Comparison of ENCODE assay signal across 9 cellular contexts in the genomic region with DNA sequence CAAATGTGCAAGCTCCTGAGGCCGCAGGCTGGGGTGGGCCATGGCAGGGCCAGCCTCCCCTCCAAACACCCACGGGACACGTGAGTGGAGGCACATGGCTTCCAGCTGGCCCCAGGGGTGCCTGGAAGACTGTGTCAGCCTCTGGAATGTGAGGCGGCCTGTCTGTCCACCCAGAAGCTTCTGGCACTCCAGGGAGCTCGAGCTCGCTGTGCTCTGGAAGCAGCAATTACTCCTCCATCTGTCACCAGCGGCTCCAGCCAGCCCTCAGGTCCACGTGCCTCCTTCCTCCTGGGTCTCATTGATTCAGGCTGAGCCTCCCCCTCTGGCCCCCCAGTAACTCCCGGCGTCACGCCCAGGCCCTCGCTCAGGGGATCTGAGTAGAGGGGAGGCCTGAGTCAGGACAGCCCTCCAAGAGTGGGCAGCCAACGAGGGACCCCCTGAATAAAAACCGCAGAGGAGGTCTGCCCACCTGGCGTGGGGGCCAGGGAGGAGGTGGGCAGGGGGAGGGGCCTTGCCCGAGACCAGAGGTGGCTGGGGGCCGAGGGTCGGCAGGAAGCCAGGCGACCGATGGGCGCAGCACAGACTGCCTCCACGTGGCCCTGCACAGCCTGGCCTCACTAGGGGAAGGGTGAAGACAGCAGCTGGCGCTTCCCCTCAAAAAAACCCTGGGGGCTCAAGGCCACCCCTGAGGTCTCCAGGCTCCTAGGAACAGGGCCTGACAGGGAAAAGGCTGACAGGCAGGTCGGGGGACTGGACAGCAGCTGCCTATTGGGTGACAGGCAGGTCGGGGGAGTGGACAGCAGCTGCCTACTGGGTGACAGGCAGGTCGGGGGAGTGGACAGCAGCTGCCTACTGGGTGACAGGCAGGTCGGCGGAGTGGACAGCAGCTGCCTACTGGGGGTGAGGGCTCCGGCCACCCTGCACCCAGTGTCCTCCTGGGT. TPM values are rescaled to one million over a fixed set of nuclear protein-coding genes. Genes with fewer than 3 reads are reported as not detected.
A peak's percentile ranks its signal among the peaks of the same experiment; 100 is the strongest.
DNase-seq lines count a peak whose midpoint lies in the region; TF ChIP-seq lines count a peak whose summit lies in the region.
"Had no signal": no experiment of that assay in that cellular context is flagged by ENCODE, and none has a peak within 500 bp of the region (broad histone marks: within the 10 kb centered on the region; RNA-seq: fewer than 3 reads in every experiment).

No MANE protein-coding gene starts in this region.

- H3K27me3 ChIP-seq in colonic mucosa = no peaks in the 10 kb centered on the region

- no peaks in the 10 kb centered on the region for H3K9me3 ChIP-seq in colonic mucosa

- in situ Hi-C loops in ACHN (cut with HindIII; ENCODE audit: low pct_ligation_motif_present, low pct_unique_long_range_greater_than_20kb, low sequenced_read_pairs) = loop anchor here (25.0 kb wide), 1 partner anchor 89 kb away; the partner anchor contains the start of genes GALNS, PABPN1L and TRAPPC2L

- no peaks in the 10 kb centered on the region for H3K36me3 ChIP-seq in colonic mucosa

- H3K4me1 ChIP-seq in colonic mucosa = peaks cover 34% of the 10 kb centered on the region

- no peak overlapping the region for H3K9ac ChIP-seq in colonic mucosa (ENCODE audit: low read depth in 2 of 2, low read length in 2 of 2)

- peak; percentile 65 for DNase-seq in ACHN
- peak; percentile 75 for DNase-seq in M059J (ENCODE audit: low read depth)
- DNase-seq in colonic mucosa = no peak
- DNase-seq in mucosa of gallbladder (ENCODE audit: low spot score) = peak; percentile 74
- no peak for DNase-seq in GM19240 (ENCODE audit: insufficient read length, low spot score)
- no peak for DNase-seq in NK-92 treated with Interleukin-12 subunit alpha and Interleukin-12 subunit beta, amount 100 ng/mL, for 24 hours (lab: John Stamatoyannopoulos, UW)
- no peak for DNase-seq in stimulated activated CD4-positive, alpha-beta T cell treated with anti-CD3 and anti-CD28 coated beads, Interleukin-4, amount 100 ng/mL, for 1 hour
- no peak for DNase-seq in stimulated activated CD8-positive, alpha-beta memory T cell treated with anti-CD3 and anti-CD28 coated beads, Interleukin-4, amount 100 ng/mL, for 48 hours
- DNase-seq: DND-41 had no signal

- TF ChIP-seq CTCF in colonic mucosa (IDR thresholded peaks at IDR 0.05) = no peak

- H3K4me3 ChIP-seq in colonic mucosa = no peak overlapping the region

- intact Hi-C loops in colonic mucosa (cut with DNase I) = no loop called here

- H3K27ac ChIP-seq in colonic mucosa = peak overlapping the region; percentile 57

RNA-seq across cellular contexts. Expression of gene PIEZO1, which starts 11.9 kb away (rescaled TPM):
- 49.1 and 89.6 TPM in 2 replicates for total RNA-seq in M059J (2014; rRNA removed; shearing (Covaris generic))
- total RNA-seq in colonic mucosa (100 to 1,000 TPM; 104 to 118 TPM), mucosa of gallbladder (108 TPM)

RNA-seq across cellular contexts. Expression of gene CDT1, which starts 30.4 kb away (rescaled TPM):
- 12.8 and 44.4 TPM in 2 replicates for total RNA-seq in M059J (2014; rRNA removed; shearing (Covaris generic))
- total RNA-seq in colonic mucosa (10 to 100 TPM; 14.9 to 71.7 TPM), mucosa of gallbladder (3.2 TPM)

RNA-seq across cellular contexts. Expression of gene APRT, which starts 38.6 kb away (rescaled TPM):
- total RNA-seq in M059J (2014; rRNA removed; shearing (Covaris generic)) = 136 and 151 TPM in 2 replicates
- total RNA-seq in colonic mucosa (100 to 1,000 TPM; 103 to 273 TPM), mucosa of gallbladder (104 TPM)

Comparison
In these comparisons a context has a peak if more than half of its experiments do, and no peak if none do; other contexts are left out.
1. DNase-seq: peak in ACHN (single experiment), M059J (single experiment) and mucosa of gallbladder (single experiment); none in colonic mucosa (single experiment), GM19240 (single experiment), NK-92 treated with Interleukin-12 subunit alpha and Interleukin-12 subunit beta, amount 100 ng/mL, for 24 hours (single experiment), stimulated activated CD4-positive, alpha-beta T cell treated with anti-CD3 and anti-CD28 coated beads, Interleukin-4, amount 100 ng/mL, for 1 hour (single experiment) and stimulated activated CD8-positive, alpha-beta memory T cell treated with anti-CD3 and anti-CD28 coated beads, Interleukin-4, amount 100 ng/mL, for 48 hours (single experiment).